Comparison of ENCODE assay signal across 8 cellular contexts in genomic region chr9:128098017-128098935, GRCh38. TPM values are rescaled to one million over a fixed set of nuclear protein-coding genes. Genes with fewer than 3 reads are reported as not detected.
A peak's percentile ranks its signal among the peaks of the same experiment; 100 is the strongest.
DNase-seq lines count a peak whose midpoint lies in the region; ATAC-seq and TF ChIP-seq lines count a peak whose summit lies in the region.

No MANE protein-coding gene starts in this region.

- peak; percentile 93 for DNase-seq in AG09309 (ENCODE audit: low read depth)
- peak; percentile 86 for DNase-seq in HuH-7.5 (ENCODE audit: low spot score)
- peak; percentile 93 for DNase-seq in RPMI7951 (ENCODE audit: low read depth)
- DNase-seq in activated naive CD4-positive, alpha-beta T cell treated with anti-CD3 and anti-CD28 coated beads, Interleukin-2, amount 10 ng/mL, durations not matched to agents 7 days and 5 days = peak; percentile 62
- peak; percentile 96 to 98 for DNase-seq in foreskin fibroblast
- DNase-seq in nephron progenitor cell = peak; percentile 90
- peak; percentile 45 to 64 for DNase-seq in stimulated activated naive CD8-positive, alpha-beta T cell treated with anti-CD3 and anti-CD28 coated beads, Interleukin-15, amount 100 ng/mL, for 72 hours

- peak overlapping the region; percentile 50 for H3K4me3 ChIP-seq in AG09309 (ENCODE audit: control insufficient read depth, low read depth, low read length)
- peak overlapping the region; percentile 56 to 62 for H3K4me3 ChIP-seq in foreskin fibroblast (ENCODE audit: low read depth in 1 of 2, low read length in 2 of 2)

- H3K36me3 Mint-ChIP-seq in activated naive CD4-positive, alpha-beta T cell treated with anti-CD3 and anti-CD28 coated beads, Interleukin-2, amount 10 ng/mL, durations not matched to agents 7 days and 5 days = peaks cover 39% of the 10 kb centered on the region
- H3K36me3 Mint-ChIP-seq in nephron progenitor cell (ENCODE audit: low read depth) = peaks cover 5% of the 10 kb centered on the region

- CTCF ChIA-PET in activated naive CD4-positive, alpha-beta T cell treated with anti-CD3 and anti-CD28 coated beads, Interleukin-2, amount 10 ng/mL, durations not matched to agents 7 days and 5 days (lab: Charles Lee) = interaction anchor here (1.0 to 4.5 kb wide), 4 partner anchors 19 to 63 kb away, joined by 3 to 14 read pairs (median 4); no protein-coding TSS in a partner anchor

- peaks cover 73% of the 10 kb centered on the region for H3K4me1 Mint-ChIP-seq in activated naive CD4-positive, alpha-beta T cell treated with anti-CD3 and anti-CD28 coated beads, Interleukin-2, amount 10 ng/mL, durations not matched to agents 7 days and 5 days
- peaks cover 90% of the 10 kb centered on the region for H3K4me1 Mint-ChIP-seq in nephron progenitor cell
- H3K4me1 Mint-ChIP-seq in stimulated activated naive CD8-positive, alpha-beta T cell treated with anti-CD3 and anti-CD28 coated beads, Interleukin-15, amount 100 ng/mL, for 72 hours = peaks cover 93% of the 10 kb centered on the region

- no peaks in the 10 kb centered on the region for H3K9me3 Mint-ChIP-seq in activated naive CD4-positive, alpha-beta T cell treated with anti-CD3 and anti-CD28 coated beads, Interleukin-2, amount 10 ng/mL, durations not matched to agents 7 days and 5 days
- H3K9me3 Mint-ChIP-seq in nephron progenitor cell = no peaks in the 10 kb centered on the region
- H3K9me3 Mint-ChIP-seq in stimulated activated naive CD8-positive, alpha-beta T cell treated with anti-CD3 and anti-CD28 coated beads, Interleukin-15, amount 100 ng/mL, for 72 hours = no peaks in the 10 kb centered on the region

- H3K27me3 Mint-ChIP-seq in activated naive CD4-positive, alpha-beta T cell treated with anti-CD3 and anti-CD28 coated beads, Interleukin-2, amount 10 ng/mL, durations not matched to agents 7 days and 5 days = no peaks in the 10 kb centered on the region
- no peaks in the 10 kb centered on the region for H3K27me3 Mint-ChIP-seq in nephron progenitor cell (ENCODE audit: low read depth, poor library complexity)
- H3K27me3 Mint-ChIP-seq in stimulated activated naive CD8-positive, alpha-beta T cell treated with anti-CD3 and anti-CD28 coated beads, Interleukin-15, amount 100 ng/mL, for 72 hours = no peaks in the 10 kb centered on the region

- peak overlapping the region; percentile 42 for H3K27ac Mint-ChIP-seq in activated naive CD4-positive, alpha-beta T cell treated with anti-CD3 and anti-CD28 coated beads, Interleukin-2, amount 10 ng/mL, durations not matched to agents 7 days and 5 days
- peak overlapping the region; percentile 99 for H3K27ac Mint-ChIP-seq in nephron progenitor cell
- H3K27ac Mint-ChIP-seq in stimulated activated naive CD8-positive, alpha-beta T cell treated with anti-CD3 and anti-CD28 coated beads, Interleukin-15, amount 100 ng/mL, for 72 hours = peak overlapping the region in 1 of 2 donors; percentile 74

- peak overlapping the region; percentile 15 for H3K4me3 Mint-ChIP-seq in activated naive CD4-positive, alpha-beta T cell treated with anti-CD3 and anti-CD28 coated beads, Interleukin-2, amount 10 ng/mL, durations not matched to agents 7 days and 5 days
- H3K4me3 Mint-ChIP-seq in nephron progenitor cell = peak overlapping the region; percentile 86
- H3K4me3 Mint-ChIP-seq in stimulated activated naive CD8-positive, alpha-beta T cell treated with anti-CD3 and anti-CD28 coated beads, Interleukin-15, amount 100 ng/mL, for 72 hours = peak overlapping the region; percentile 32 to 75

- ATAC-seq in stimulated activated naive CD8-positive, alpha-beta T cell treated with anti-CD3 and anti-CD28 coated beads, Interleukin-15, amount 100 ng/mL, for 72 hours = peak; percentile 72
- no peak for ATAC-seq in HG03457 (IDR thresholded peaks at IDR 0.05; ENCODE audit: unreplicated experiment)

- TF ChIP-seq CTCF in AG09309 (IDR thresholded peaks at IDR 0.05; ENCODE audit: control insufficient read depth, insufficient read depth, low read depth, low read length, missing control alignments) = no peak
- no peak for TF ChIP-seq CTCF in foreskin fibroblast (IDR thresholded peaks at IDR 0.05; ENCODE audit: low read depth, low read length)
- TF ChIP-seq CTCF in nephron progenitor cell (IDR thresholded peaks at IDR 0.05) = no peak

RNA-seq across cellular contexts. Expression of gene PTGES2, which starts 29.3 kb away (rescaled TPM):
- total RNA-seq in RPMI7951 (2014; rRNA removed; shearing (Covaris generic)) = 28.5 and 37.2 TPM in 2 replicates

RNA-seq across cellular contexts. Expression of gene SLC25A25, which starts 30.2 kb away (rescaled TPM):
- total RNA-seq in RPMI7951 (2014; rRNA removed; shearing (Covaris generic)) = 4.6 and 8.5 TPM in 2 replicates

RNA-seq across cellular contexts. Expression of gene NAIF1, which starts 31.2 kb away (rescaled TPM):
- total RNA-seq in RPMI7951 (2014; rRNA removed; shearing (Covaris generic)) = 7.7 and 7.8 TPM in 2 replicates

RNA-seq across cellular contexts. Expression of gene LCN2, which starts 51.0 kb away (rescaled TPM):
- not detected in 2 replicates for total RNA-seq in RPMI7951 (2014; rRNA removed; shearing (Covaris generic))

Comparison
In these comparisons a context has a peak if more than half of its experiments do, and no peak if none do; other contexts are left out.
1. H3K4me3 Mint-ChIP-seq: peak in every context shown above with its lines; median percentile 86 in nephron progenitor cell; 54 in stimulated activated naive CD8-positive, alpha-beta T cell treated with anti-CD3 and anti-CD28 coated beads, Interleukin-15, amount 100 ng/mL, for 72 hours; 15 in activated naive CD4-positive, alpha-beta T cell treated with anti-CD3 and anti-CD28 coated beads, Interleukin-2, amount 10 ng/mL, durations not matched to agents 7 days and 5 days.